Comparison of ENCODE assay signal across 1 cellular context in the genomic region with DNA sequence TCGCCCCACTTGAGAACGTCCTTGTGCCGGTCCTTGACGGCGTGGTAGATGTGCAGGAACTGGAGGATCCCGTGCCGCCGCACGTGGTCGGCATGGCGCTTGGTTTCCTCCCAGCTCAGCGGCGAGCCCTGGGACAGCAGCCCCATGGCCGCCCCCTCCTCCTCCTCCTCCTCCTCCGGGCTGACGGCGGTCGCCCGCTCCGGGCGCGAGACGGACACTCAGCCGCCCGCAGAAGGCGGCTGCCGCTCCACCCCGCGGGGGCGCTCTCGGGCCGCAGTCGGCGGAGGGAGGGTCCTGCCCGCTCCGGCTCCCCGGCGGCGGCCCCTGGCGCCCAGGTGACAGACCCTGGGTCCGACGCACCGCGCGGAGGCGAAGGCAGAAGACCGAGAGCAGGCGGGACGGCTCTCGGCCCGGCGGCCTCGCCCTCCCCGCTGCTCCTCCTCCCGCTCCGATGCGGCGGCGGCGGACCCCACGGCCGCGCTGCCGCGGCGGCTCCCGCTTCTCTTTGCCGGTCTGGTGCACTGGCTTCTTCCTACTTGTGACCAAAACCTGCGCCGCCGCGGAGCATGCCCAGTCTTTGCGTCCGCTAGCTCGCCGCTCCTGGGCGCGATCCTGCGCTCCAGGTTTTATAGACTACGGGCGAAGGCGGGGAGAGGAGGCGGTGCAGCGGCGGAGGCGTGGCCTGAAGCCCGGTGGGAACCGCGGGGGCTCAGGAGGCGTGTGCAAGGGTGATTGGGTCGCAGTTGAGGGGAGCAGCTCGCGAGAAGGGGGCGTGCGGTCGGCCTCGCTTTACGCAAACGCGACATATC.
TF ChIP-seq lines count a peak whose summit lies in the region.

A gene (minus strand): TSS at position 602 of the 809 bp plus-strand sequence. CDS start 456 bp downstream, at position 146.

TF ChIP-seq in K562, 482 proteins besides CTCF, POLR2A, EP300 and RAD21 (continued from another document and continues in another):
- TF ChIP-seq, protein P1, sequence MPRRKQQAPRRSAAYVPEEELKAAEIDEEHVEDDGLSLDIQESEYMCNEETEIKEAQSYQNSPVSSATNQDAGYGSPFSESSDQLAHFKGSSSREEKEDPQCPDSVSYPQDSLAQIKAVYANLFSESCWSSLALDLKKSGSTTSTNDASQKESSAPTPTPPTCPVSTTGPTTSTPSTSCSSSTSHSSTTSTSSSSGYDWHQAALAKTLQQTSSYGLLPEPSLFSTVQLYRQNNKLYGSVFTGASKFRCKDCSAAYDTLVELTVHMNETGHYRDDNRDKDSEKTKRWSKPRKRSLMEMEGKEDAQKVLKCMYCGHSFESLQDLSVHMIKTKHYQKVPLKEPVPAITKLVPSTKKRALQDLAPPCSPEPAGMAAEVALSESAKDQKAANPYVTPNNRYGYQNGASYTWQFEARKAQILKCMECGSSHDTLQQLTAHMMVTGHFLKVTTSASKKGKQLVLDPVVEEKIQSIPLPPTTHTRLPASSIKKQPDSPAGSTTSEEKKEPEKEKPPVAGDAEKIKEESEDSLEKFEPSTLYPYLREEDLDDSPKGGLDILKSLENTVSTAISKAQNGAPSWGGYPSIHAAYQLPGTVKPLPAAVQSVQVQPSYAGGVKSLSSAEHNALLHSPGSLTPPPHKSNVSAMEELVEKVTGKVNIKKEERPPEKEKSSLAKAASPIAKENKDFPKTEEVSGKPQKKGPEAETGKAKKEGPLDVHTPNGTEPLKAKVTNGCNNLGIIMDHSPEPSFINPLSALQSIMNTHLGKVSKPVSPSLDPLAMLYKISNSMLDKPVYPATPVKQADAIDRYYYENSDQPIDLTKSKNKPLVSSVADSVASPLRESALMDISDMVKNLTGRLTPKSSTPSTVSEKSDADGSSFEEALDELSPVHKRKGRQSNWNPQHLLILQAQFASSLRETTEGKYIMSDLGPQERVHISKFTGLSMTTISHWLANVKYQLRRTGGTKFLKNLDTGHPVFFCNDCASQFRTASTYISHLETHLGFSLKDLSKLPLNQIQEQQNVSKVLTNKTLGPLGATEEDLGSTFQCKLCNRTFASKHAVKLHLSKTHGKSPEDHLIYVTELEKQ (CRISPR knock-in tag; IDR thresholded peaks at IDR 0.05) = no peak
- TF ChIP-seq ZNF507 (tag; conservative IDR thresholded peaks at IDR 0.05) (no peak), CBFB (CRISPR knock-in tag; IDR thresholded peaks at IDR 0.05) (no peak), HIVEP1 (CRISPR knock-in tag; IDR thresholded peaks at IDR 0.05) (peak; percentile 55; the same call in 1 of the 2 replicates), XRCC4 (IDR thresholded peaks at IDR 0.05; ENCODE audit: extremely low read depth, insufficient read depth, insufficient read length) (no peak), ZNF146 (CRISPR knock-in tag; IDR thresholded peaks at IDR 0.05; ENCODE audit: unreplicated experiment) (no peak), ZNF717 (CRISPR knock-in tag; IDR thresholded peaks at IDR 0.05) (no peak), TGIF2 (CRISPR knock-in tag; IDR thresholded peaks at IDR 0.05) (no peak), RHOXF2B (CRISPR knock-in tag; conservative IDR thresholded peaks at IDR 0.05) (no peak), ZNF41 (CRISPR knock-in tag; conservative IDR thresholded peaks at IDR 0.05) (no peak), FOXA1 (IDR thresholded peaks at IDR 0.05; ENCODE audit: borderline replicate concordance) (no peak), ZNF436 (CRISPR knock-in tag; IDR thresholded peaks at IDR 0.05) (no peak), CCNT2 (IDR thresholded peaks at IDR 0.05; ENCODE audit: borderline replicate concordance, extremely low read depth, insufficient read length, low read depth, low read length) (peak; percentile 74), NBN (IDR thresholded peaks at IDR 0.05; ENCODE audit: low read depth) (0 out of 2 replicates have a peak, but pooled peaks have one; percentile 30), YBX1 (IDR thresholded peaks at IDR 0.05) (no peak), MAFG (tag; conservative IDR thresholded peaks at IDR 0.05) (no peak), NCOA6 (IDR thresholded peaks at IDR 0.05) (no peak), TEAD1 (CRISPR knock-in tag; IDR thresholded peaks at IDR 0.05) (peak in 1 of 2 experiments; percentile 86; a peak in 2 of 4 replicates), ETS2 (tag; IDR thresholded peaks at IDR 0.05; ENCODE audit: borderline replicate concordance, poor library complexity, severe bottlenecking) (no peak), ZNF699 (CRISPR knock-in tag; IDR thresholded peaks at IDR 0.05; ENCODE audit: insufficient replicate concordance) (no peak), GABPB1 (CRISPR knock-in tag; IDR thresholded peaks at IDR 0.05) (peak; percentile 74), NR2C1 (IDR thresholded peaks at IDR 0.05) (no peak), NR2C1 (tag; IDR thresholded peaks at IDR 0.05) (no peak), LARP7 (IDR thresholded peaks at IDR 0.05) (no peak), ZNF696 (CRISPR knock-in tag; conservative IDR thresholded peaks at IDR 0.05) (no peak), NFIC (IDR thresholded peaks at IDR 0.05) (no peak)
- TF ChIP-seq, protein P2, sequence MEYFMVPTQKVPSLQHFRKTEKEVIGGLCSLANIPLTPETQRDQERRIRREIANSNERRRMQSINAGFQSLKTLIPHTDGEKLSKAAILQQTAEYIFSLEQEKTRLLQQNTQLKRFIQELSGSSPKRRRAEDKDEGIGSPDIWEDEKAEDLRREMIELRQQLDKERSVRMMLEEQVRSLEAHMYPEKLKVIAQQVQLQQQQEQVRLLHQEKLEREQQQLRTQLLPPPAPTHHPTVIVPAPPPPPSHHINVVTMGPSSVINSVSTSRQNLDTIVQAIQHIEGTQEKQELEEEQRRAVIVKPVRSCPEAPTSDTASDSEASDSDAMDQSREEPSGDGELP (CRISPR knock-in tag; IDR thresholded peaks at IDR 0.05; ENCODE audit: borderline replicate concordance) = peak; percentile 84
- TF ChIP-seq, protein P3, sequence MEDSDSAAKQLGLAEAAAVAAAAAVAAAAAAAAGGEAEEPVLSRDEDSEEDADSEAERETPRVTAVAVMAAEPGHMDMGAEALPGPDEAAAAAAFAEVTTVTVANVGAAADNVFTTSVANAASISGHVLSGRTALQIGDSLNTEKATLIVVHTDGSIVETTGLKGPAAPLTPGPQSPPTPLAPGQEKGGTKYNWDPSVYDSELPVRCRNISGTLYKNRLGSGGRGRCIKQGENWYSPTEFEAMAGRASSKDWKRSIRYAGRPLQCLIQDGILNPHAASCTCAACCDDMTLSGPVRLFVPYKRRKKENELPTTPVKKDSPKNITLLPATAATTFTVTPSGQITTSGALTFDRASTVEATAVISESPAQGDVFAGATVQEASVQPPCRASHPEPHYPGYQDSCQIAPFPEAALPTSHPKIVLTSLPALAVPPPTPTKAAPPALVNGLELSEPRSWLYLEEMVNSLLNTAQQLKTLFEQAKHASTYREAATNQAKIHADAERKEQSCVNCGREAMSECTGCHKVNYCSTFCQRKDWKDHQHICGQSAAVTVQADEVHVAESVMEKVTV (CRISPR knock-in tag; IDR thresholded peaks at IDR 0.05) = no peak
- TF ChIP-seq, protein P4, sequence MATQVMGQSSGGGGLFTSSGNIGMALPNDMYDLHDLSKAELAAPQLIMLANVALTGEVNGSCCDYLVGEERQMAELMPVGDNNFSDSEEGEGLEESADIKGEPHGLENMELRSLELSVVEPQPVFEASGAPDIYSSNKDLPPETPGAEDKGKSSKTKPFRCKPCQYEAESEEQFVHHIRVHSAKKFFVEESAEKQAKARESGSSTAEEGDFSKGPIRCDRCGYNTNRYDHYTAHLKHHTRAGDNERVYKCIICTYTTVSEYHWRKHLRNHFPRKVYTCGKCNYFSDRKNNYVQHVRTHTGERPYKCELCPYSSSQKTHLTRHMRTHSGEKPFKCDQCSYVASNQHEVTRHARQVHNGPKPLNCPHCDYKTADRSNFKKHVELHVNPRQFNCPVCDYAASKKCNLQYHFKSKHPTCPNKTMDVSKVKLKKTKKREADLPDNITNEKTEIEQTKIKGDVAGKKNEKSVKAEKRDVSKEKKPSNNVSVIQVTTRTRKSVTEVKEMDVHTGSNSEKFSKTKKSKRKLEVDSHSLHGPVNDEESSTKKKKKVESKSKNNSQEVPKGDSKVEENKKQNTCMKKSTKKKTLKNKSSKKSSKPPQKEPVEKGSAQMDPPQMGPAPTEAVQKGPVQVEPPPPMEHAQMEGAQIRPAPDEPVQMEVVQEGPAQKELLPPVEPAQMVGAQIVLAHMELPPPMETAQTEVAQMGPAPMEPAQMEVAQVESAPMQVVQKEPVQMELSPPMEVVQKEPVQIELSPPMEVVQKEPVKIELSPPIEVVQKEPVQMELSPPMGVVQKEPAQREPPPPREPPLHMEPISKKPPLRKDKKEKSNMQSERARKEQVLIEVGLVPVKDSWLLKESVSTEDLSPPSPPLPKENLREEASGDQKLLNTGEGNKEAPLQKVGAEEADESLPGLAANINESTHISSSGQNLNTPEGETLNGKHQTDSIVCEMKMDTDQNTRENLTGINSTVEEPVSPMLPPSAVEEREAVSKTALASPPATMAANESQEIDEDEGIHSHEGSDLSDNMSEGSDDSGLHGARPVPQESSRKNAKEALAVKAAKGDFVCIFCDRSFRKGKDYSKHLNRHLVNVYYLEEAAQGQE (CRISPR knock-in tag; IDR thresholded peaks at IDR 0.05; ENCODE audit: low read depth) = peak; percentile 62; the same call in 1 of the 2 replicates
- TF ChIP-seq, protein P5, sequence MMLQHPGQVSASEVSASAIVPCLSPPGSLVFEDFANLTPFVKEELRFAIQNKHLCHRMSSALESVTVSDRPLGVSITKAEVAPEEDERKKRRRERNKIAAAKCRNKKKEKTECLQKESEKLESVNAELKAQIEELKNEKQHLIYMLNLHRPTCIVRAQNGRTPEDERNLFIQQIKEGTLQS (IDR thresholded peaks at IDR 0.05) = no peak
- TF ChIP-seq, protein P5 (CRISPR knock-in tag; conservative IDR thresholded peaks at IDR 0.05) = peak; percentile 70; the same call in 1 of the 2 replicates
- TF ChIP-seq, protein P6, sequence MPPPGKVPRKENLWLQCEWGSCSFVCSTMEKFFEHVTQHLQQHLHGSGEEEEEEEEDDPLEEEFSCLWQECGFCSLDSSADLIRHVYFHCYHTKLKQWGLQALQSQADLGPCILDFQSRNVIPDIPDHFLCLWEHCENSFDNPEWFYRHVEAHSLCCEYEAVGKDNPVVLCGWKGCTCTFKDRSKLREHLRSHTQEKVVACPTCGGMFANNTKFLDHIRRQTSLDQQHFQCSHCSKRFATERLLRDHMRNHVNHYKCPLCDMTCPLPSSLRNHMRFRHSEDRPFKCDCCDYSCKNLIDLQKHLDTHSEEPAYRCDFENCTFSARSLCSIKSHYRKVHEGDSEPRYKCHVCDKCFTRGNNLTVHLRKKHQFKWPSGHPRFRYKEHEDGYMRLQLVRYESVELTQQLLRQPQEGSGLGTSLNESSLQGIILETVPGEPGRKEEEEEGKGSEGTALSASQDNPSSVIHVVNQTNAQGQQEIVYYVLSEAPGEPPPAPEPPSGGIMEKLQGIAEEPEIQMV (tag; conservative IDR thresholded peaks at IDR 0.05; ENCODE audit: low read depth) = peak; percentile 85
- TF ChIP-seq, protein P7, sequence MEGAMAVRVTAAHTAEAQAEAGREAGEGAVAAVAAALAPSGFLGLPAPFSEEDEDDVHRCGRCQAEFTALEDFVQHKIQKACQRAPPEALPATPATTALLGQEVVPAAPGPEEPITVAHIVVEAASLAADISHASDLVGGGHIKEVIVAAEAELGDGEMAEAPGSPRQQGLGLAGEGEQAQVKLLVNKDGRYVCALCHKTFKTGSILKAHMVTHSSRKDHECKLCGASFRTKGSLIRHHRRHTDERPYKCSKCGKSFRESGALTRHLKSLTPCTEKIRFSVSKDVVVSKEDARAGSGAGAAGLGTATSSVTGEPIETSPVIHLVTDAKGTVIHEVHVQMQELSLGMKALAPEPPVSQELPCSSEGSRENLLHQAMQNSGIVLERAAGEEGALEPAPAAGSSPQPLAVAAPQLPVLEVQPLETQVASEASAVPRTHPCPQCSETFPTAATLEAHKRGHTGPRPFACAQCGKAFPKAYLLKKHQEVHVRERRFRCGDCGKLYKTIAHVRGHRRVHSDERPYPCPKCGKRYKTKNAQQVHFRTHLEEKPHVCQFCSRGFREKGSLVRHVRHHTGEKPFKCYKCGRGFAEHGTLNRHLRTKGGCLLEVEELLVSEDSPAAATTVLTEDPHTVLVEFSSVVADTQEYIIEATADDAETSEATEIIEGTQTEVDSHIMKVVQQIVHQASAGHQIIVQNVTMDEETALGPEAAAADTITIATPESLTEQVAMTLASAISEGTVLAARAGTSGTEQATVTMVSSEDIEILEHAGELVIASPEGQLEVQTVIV (CRISPR knock-in tag; IDR thresholded peaks at IDR 0.05; ENCODE audit: borderline replicate concordance) = no peak
- TF ChIP-seq, protein P8, sequence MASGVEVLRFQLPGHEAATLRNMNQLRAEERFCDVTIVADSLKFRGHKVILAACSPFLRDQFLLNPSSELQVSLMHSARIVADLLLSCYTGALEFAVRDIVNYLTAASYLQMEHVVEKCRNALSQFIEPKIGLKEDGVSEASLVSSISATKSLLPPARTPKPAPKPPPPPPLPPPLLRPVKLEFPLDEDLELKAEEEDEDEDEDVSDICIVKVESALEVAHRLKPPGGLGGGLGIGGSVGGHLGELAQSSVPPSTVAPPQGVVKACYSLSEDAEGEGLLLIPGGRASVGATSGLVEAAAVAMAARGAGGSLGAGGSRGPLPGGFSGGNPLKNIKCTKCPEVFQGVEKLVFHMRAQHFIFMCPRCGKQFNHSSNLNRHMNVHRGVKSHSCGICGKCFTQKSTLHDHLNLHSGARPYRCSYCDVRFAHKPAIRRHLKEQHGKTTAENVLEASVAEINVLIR (CRISPR knock-in tag; IDR thresholded peaks at IDR 0.05) = peak; percentile 56; the same call in 1 of the 2 replicates
- TF ChIP-seq, protein P9, sequence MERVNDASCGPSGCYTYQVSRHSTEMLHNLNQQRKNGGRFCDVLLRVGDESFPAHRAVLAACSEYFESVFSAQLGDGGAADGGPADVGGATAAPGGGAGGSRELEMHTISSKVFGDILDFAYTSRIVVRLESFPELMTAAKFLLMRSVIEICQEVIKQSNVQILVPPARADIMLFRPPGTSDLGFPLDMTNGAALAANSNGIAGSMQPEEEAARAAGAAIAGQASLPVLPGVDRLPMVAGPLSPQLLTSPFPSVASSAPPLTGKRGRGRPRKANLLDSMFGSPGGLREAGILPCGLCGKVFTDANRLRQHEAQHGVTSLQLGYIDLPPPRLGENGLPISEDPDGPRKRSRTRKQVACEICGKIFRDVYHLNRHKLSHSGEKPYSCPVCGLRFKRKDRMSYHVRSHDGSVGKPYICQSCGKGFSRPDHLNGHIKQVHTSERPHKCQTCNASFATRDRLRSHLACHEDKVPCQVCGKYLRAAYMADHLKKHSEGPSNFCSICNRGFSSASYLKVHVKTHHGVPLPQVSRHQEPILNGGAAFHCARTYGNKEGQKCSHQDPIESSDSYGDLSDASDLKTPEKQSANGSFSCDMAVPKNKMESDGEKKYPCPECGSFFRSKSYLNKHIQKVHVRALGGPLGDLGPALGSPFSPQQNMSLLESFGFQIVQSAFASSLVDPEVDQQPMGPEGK (CRISPR knock-in tag; IDR thresholded peaks at IDR 0.05; ENCODE audit: borderline replicate concordance) = no peak
- TF ChIP-seq, protein P10, sequence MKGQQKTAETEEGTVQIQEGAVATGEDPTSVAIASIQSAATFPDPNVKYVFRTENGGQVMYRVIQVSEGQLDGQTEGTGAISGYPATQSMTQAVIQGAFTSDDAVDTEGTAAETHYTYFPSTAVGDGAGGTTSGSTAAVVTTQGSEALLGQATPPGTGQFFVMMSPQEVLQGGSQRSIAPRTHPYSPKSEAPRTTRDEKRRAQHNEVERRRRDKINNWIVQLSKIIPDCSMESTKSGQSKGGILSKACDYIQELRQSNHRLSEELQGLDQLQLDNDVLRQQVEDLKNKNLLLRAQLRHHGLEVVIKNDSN (CRISPR knock-in tag; IDR thresholded peaks at IDR 0.05) = peak; percentile 71
